ENCODE assay signal across 9 cellular contexts in genomic region chr7:106421181-106421762, GRCh38.
DNase-seq lines count a peak whose midpoint lies in the region; ATAC-seq and TF ChIP-seq lines count a peak whose summit lies in the region.
"Had no signal": no experiment of that assay in that cellular context is flagged by ENCODE, and none has a peak within 500 bp of the region (broad histone marks: within the 10 kb centered on the region; RNA-seq: fewer than 3 reads in every experiment).

No MANE protein-coding gene starts in this region.

- peak; percentile 45 for DNase-seq in COLO668 (lab: John Stamatoyannopoulos, UW; ENCODE audit: unreplicated experiment)
- DNase-seq in NCI-H187 treated with DMSO at 0.1 percent for 48 hours (lab: John Stamatoyannopoulos, UW), result peak; percentile 43
- peak; percentile 94 for DNase-seq in astrocyte of the spinal cord (ENCODE audit: low read depth, low spot score)
- DNase-seq in kidney glomerular epithelial cell (lab: John Stamatoyannopoulos, UW), result peak; percentile 95
- DNase-seq in superior temporal gyrus (ENCODE audit: extremely low spot score), result peak; percentile 81
- no peak for DNase-seq in SK-N-DZ (ENCODE audit: low spot score)

- TF ChIP-seq CTCF in astrocyte of the spinal cord (IDR thresholded peaks at IDR 0.05; ENCODE audit: low read depth, low read length), result no peak

- in situ Hi-C loops in astrocyte of the spinal cord (cut with HindIII; ENCODE audit: low sequenced_read_pairs), result no loop called here

- H3K4me3 ChIP-seq in astrocyte of the spinal cord (ENCODE audit: low read depth, low read length), result no peak overlapping the region

- no peak for ATAC-seq in GM21717 (IDR thresholded peaks at IDR 0.05; ENCODE audit: unreplicated experiment)
- no peak for ATAC-seq in HG02571 (IDR thresholded peaks at IDR 0.05; ENCODE audit: unreplicated experiment)
- ATAC-seq: HCT116 had no signal
